ENCODE assay signal across 1 cellular context in genomic region chr4:80134936-80135701, GRCh38.
TF ChIP-seq lines count a peak whose summit lies in the region.

No MANE protein-coding gene starts in this region.

TF ChIP-seq in K562, 482 proteins besides CTCF, POLR2A, EP300 and RAD21 (continued from another document):
- TF ChIP-seq ZNF318 (IDR thresholded peaks at IDR 0.05; ENCODE audit: borderline replicate concordance in 1 of 2, low read depth in 1 of 2) (peak; percentile 3 to 43; a peak in 2 of 4 replicates), POLR3A (IDR thresholded peaks at IDR 0.05; ENCODE audit: borderline replicate concordance, extremely low read depth, insufficient read depth, insufficient read length) (no peak), ATF7 (IDR thresholded peaks at IDR 0.05) (peak; percentile 49; the same call in 1 of the 2 replicates)
